Comparison of ENCODE assay signal across 25 cellular contexts in genomic region chr15:48029656-48030055, GRCh38.
DNase-seq lines count a peak whose midpoint lies in the region; ATAC-seq, FAIRE-seq and TF ChIP-seq lines count a peak whose summit lies in the region.
"Had no signal": no experiment of that assay in that cellular context is flagged by ENCODE, and none has a peak within 500 bp of the region (broad histone marks: within the 10 kb centered on the region; RNA-seq: fewer than 3 reads in every experiment).

No MANE protein-coding gene starts in this region.

- H3K4me1 Mint-ChIP-seq in natural killer cell treated with Interleukin-12 subunit alpha and Interleukin-12 subunit beta and Interleukin-15 and Interleukin-18, amount 100 ng/mL, for 72 hours (ENCODE audit: low read depth in 2 of 2): no peaks in the 10 kb centered on the region
- H3K4me1 Mint-ChIP-seq: B cell; CD4-positive, CD25-positive, alpha-beta regulatory T cell had no signal

- H3K27me3 ChIP-seq in adrenal gland: no peaks in the 10 kb centered on the region

- no peak for FAIRE-seq in GM19239 (lab: Jason Lieb, UNC)
- FAIRE-seq: A204.1, GM12892 had no signal

- WGBS in adrenal gland, 4 donors: 67 to 83% (median 77%) methylated on average over 2 of the region's 2 CpGs

- no peaks in the 10 kb centered on the region for H3K36me3 ChIP-seq in adrenal gland (replicated peaks in 1 of 2)

- H3K27me3 Mint-ChIP-seq in natural killer cell treated with Interleukin-12 subunit alpha and Interleukin-12 subunit beta and Interleukin-15 and Interleukin-18, amount 100 ng/mL, for 72 hours: peaks cover 6 to 12% of the 10 kb centered on the region in 2 donors
- H3K27me3 Mint-ChIP-seq: CD4-positive, CD25-positive, alpha-beta regulatory T cell had no signal

- peak overlapping the region; percentile 61; the same call in 1 of the 2 replicates for H3K27ac ChIP-seq in C4-2B
- no peak overlapping the region for H3K27ac ChIP-seq in adrenal gland

- H3K4me3 ChIP-seq in astrocyte of the spinal cord (ENCODE audit: low read depth, low read length) (no peak overlapping the region), adrenal gland (no peak overlapping the region)

- H3K4me1 ChIP-seq in adrenal gland (replicated peaks in 1 of 2): no peaks in the 10 kb centered on the region

- DNase-seq in astrocyte of the spinal cord (ENCODE audit: low read depth, low spot score) (peak; percentile 12), midbrain (lab: John Stamatoyannopoulos, UW) (peak; percentile 57), stromal cell of bone marrow (ENCODE audit: low read depth) (peak; percentile 27), NCI-H748 treated with DMSO at 0.1 percent for 48 hours (lab: John Stamatoyannopoulos, UW) (no peak), GM19239 (ENCODE audit: insufficient read length, low spot score) (no peak), adrenal gland (no peak)
- no peak for DNase-seq in natural killer cell treated with Interleukin-12 subunit alpha and Interleukin-12 subunit beta and Interleukin-15 and Interleukin-18, amount 100 ng/mL, for 72 hours (ENCODE audit: low spot score)
- DNase-seq: CD4-positive, CD25-positive, alpha-beta regulatory T cell; COR-L47; DMS79 treated with DMSO at 0.1 percent for 48 hours; GOT3; HCEC 1CT; KBM-7; NCI-H1092; NCI-H1436; NCI-H187 treated with DMSO at 0.1 percent for 48 hours; NCI-H2107; NCI-H446 treated with DMSO at 0.1 percent for 48 hours; NCI-H69; SIG-M5 had no signal

- no peaks in the 10 kb centered on the region for H3K36me3 Mint-ChIP-seq in natural killer cell treated with Interleukin-12 subunit alpha and Interleukin-12 subunit beta and Interleukin-15 and Interleukin-18, amount 100 ng/mL, for 72 hours
- H3K36me3 Mint-ChIP-seq: CD4-positive, CD25-positive, alpha-beta regulatory T cell had no signal

- no peaks in the 10 kb centered on the region for H3K9me3 ChIP-seq in adrenal gland (replicated peaks in 1 of 3)

- in situ Hi-C loops in astrocyte of the spinal cord (cut with HindIII; ENCODE audit: low sequenced_read_pairs): no loop called here

- intact Hi-C loops in adrenal gland (cut with DNase I): no loop called here

- no peak for ATAC-seq in natural killer cell treated with Interleukin-12 subunit alpha and Interleukin-12 subunit beta and Interleukin-15 and Interleukin-18, amount 100 ng/mL, for 72 hours
- ATAC-seq: Panc1 had no signal

- no peak overlapping the region for H3K27ac Mint-ChIP-seq in natural killer cell treated with Interleukin-12 subunit alpha and Interleukin-12 subunit beta and Interleukin-15 and Interleukin-18, amount 100 ng/mL, for 72 hours
- H3K27ac Mint-ChIP-seq: B cell had no signal

- TF ChIP-seq CTCF in C4-2B (conservative IDR thresholded peaks at IDR 0.05) (no peak), astrocyte of the spinal cord (IDR thresholded peaks at IDR 0.05; ENCODE audit: low read depth, low read length) (no peak), adrenal gland (IDR thresholded peaks at IDR 0.05) (no peak)

- H3K9me3 Mint-ChIP-seq in natural killer cell treated with Interleukin-12 subunit alpha and Interleukin-12 subunit beta and Interleukin-15 and Interleukin-18, amount 100 ng/mL, for 72 hours: no peaks in the 10 kb centered on the region

- H3K4me3 Mint-ChIP-seq in natural killer cell treated with Interleukin-12 subunit alpha and Interleukin-12 subunit beta and Interleukin-15 and Interleukin-18, amount 100 ng/mL, for 72 hours: no peak overlapping the region
- H3K4me3 Mint-ChIP-seq: B cell; CD4-positive, CD25-positive, alpha-beta regulatory T cell had no signal

- TF ChIP-seq POLR2A in adrenal gland (IDR thresholded peaks at IDR 0.05): no peak

Comparison
In these comparisons a context has a peak if more than half of its experiments do, and no peak if none do; other contexts are left out.
1. DNase-seq: peak in astrocyte of the spinal cord (single experiment), midbrain (single experiment) and stromal cell of bone marrow (single experiment); none in natural killer cell treated with Interleukin-12 subunit alpha and Interleukin-12 subunit beta and Interleukin-15 and Interleukin-18, amount 100 ng/mL, for 72 hours (single experiment), NCI-H748 treated with DMSO at 0.1 percent for 48 hours (single experiment), GM19239 (single experiment) and adrenal gland (0 of 7).